8 cellular contexts compared by ENCODE assay signal in the genomic region with DNA sequence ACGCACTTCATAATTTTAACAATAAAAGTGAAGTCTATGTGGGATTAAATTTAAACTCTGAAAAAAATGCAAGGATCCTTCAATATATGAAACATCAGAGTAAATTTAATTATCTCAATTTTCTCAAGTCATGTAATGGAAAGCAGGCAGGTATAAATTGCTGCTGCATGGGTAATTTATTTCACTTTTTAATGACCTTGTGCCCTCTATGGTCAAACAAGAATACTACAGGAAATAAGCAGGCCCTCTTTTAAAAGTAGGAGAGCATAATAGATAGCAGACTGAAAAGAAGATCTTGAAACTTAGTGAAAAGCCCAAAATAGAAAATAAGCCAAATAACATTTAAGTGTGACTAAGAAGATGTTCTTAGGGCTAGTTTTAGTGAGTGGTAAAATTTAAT. TPM values are rescaled to one million over a fixed set of nuclear protein-coding genes. Genes with fewer than 3 reads are reported as not detected.
DNase-seq lines count a peak whose midpoint lies in the region; ATAC-seq and TF ChIP-seq lines count a peak whose summit lies in the region.

No MANE protein-coding gene starts in this region.

- H3K4me3 ChIP-seq in HCT116 (replicated peaks in 1 of 2; ENCODE audit: low read depth in 1 of 2, low read length in 2 of 2) (no peak overlapping the region), stomach (no peak overlapping the region)

- no peaks in the 10 kb centered on the region for H4K20me1 ChIP-seq in HCT116 (ENCODE audit: insufficient read depth)

- H3K79me2 ChIP-seq in HCT116 (ENCODE audit: insufficient read depth, low read length) = no peaks in the 10 kb centered on the region

- H3K27ac ChIP-seq in HCT116 (ENCODE audit: low read depth, low read length) = no peak overlapping the region
- H3K27ac ChIP-seq in stomach = no peak overlapping the region

- H3K36me3 ChIP-seq in HCT116 (ENCODE audit: control insufficient read depth in 1 of 2, insufficient read depth in 2 of 2, low read length in 2 of 2) (no peaks in the 10 kb centered on the region), stomach (no peaks in the 10 kb centered on the region)

- no peak overlapping the region for H3K4me3 Mint-ChIP-seq in activated CD4-positive, alpha-beta T cell treated with anti-CD3 and anti-CD28 coated beads, Interleukin-2, amount 10 ng/mL, durations not matched to agents 24 days and 14 days

- RAD21 ChIA-PET in HCT116 (lab: Charles Lee; ENCODE audit: low non-redundant PET in 1 of 2, low total read pairs in 2 of 2, uncharacterized antibody in 2 of 2, unreplicated experiment in 2 of 2) = no interaction called here

- no peak for TF ChIP-seq EP300 in stomach (IDR thresholded peaks at IDR 0.05)

- no peak overlapping the region for H2AFZ ChIP-seq in HCT116 (ENCODE audit: low read depth, low read length, poor library complexity, severe bottlenecking)

- no peaks in the 10 kb centered on the region for H3K4me1 ChIP-seq in HCT116 (ENCODE audit: control insufficient read depth in 1 of 2, insufficient read depth in 2 of 2, low read length in 2 of 2)
- no peaks in the 10 kb centered on the region for H3K4me1 ChIP-seq in stomach

- 49 to 99% (median 97%) methylated on average over 1 of the region's 1 CpG for WGBS in stomach, 5 donors

- peak; percentile 65 for TF ChIP-seq RAD21 in HCT116 (IDR thresholded peaks at IDR 0.05; ENCODE audit: low read depth)

- CTCF ChIA-PET in HCT116 (lab: Charles Lee) = interaction anchor here (0.6 to 1.2 kb wide), 3 partner anchors 9 to 212 kb away, joined by 3 to 4 read pairs (median 3); no protein-coding TSS in a partner anchor

- intact Hi-C loops in HCT116 (cut with micrococcal nuclease) (loop anchor here (2.0 kb wide), 2 partner anchors 212 to 580 kb away; partner anchors contain the start of gene OLFML3), stomach (cut with DNase I; ENCODE audit: low total_unique reads) (no loop called here)
- intact Hi-C loops in activated CD4-positive, alpha-beta T cell treated with anti-CD3 and anti-CD28 coated beads, Interleukin-2, amount 10 ng/mL, durations not matched to agents 24 days and 14 days (cut with micrococcal nuclease) = loop anchor here (1.0 to 5.0 kb wide), 2 partner anchors 212 to 581 kb away; partner anchors contain the start of gene OLFML3

- no peak overlapping the region for H3K4me2 ChIP-seq in HCT116 (ENCODE audit: low read length)

- no peaks in the 10 kb centered on the region for H3K9me3 ChIP-seq in HCT116 (ENCODE audit: control insufficient read depth in 1 of 2, insufficient read depth in 1 of 2, low read depth in 1 of 2, low read length in 2 of 2)
- H3K9me3 ChIP-seq in stomach = no peaks in the 10 kb centered on the region

- H3K9ac ChIP-seq in HCT116 (ENCODE audit: low read length) = no peak overlapping the region

- DNase-seq in COLO829 (ENCODE audit: low spot score) (peak; percentile 30), HCT116 (ENCODE audit: low read depth, low spot score) (peak; percentile 6), RPMI8226 (peak; percentile 4), kidney tubule cell (ENCODE audit: low spot score) (peak; percentile 24), stomach (no peak)
- DNase-seq in activated CD4-positive, alpha-beta T cell treated with anti-CD3 and anti-CD28 coated beads, Interleukin-2, amount 10 ng/mL, durations not matched to agents 24 days and 14 days = no peak
- no peak for DNase-seq in activated CD4-positive, CD25-positive, alpha-beta regulatory T cell treated with anti-CD3 and anti-CD28 coated beads, Interleukin-2, amount 50 U/mL, for 72 hours

- ATAC-seq in HCT116 = peak; percentile 55; the same call in 1 of the 2 replicates
- no peak for ATAC-seq in GM21447 (IDR thresholded peaks at IDR 0.05; ENCODE audit: unreplicated experiment)

- H3K27ac Mint-ChIP-seq in activated CD4-positive, alpha-beta T cell treated with anti-CD3 and anti-CD28 coated beads, Interleukin-2, amount 10 ng/mL, durations not matched to agents 24 days and 14 days = no peak overlapping the region

- no peaks in the 10 kb centered on the region for H3K27me3 Mint-ChIP-seq in activated CD4-positive, alpha-beta T cell treated with anti-CD3 and anti-CD28 coated beads, Interleukin-2, amount 10 ng/mL, durations not matched to agents 24 days and 14 days

- BruUV-seq in HCT116 (replicated peaks; lab: Mats Ljungman, UMichigan) = no TSS peak

- no peak for TF ChIP-seq POLR2A in HCT116 (IDR thresholded peaks at IDR 0.05; ENCODE audit: borderline replicate concordance, extremely low read depth, insufficient read depth, insufficient read length)
- no peak for TF ChIP-seq POLR2A in stomach (IDR thresholded peaks at IDR 0.05)

- peaks cover 6% of the 10 kb centered on the region for H3K36me3 Mint-ChIP-seq in activated CD4-positive, alpha-beta T cell treated with anti-CD3 and anti-CD28 coated beads, Interleukin-2, amount 10 ng/mL, durations not matched to agents 24 days and 14 days (ENCODE audit: low read depth)

- peak; percentile 23 to 67 (median 51); a peak in 4 of 6 replicates for TF ChIP-seq CTCF in HCT116 (IDR thresholded peaks at IDR 0.05 in 2 of 3, conservative IDR thresholded peaks at IDR 0.05 in 1 of 3; ENCODE audit: borderline replicate concordance in 1 of 3, insufficient read depth in 1 of 3, low read depth in 2 of 3, low read length in 2 of 3)
- peak in 2 of 7 experiments; percentile 12 to 13 for TF ChIP-seq CTCF in stomach (IDR thresholded peaks at IDR 0.05)

- peaks cover 3% of the 10 kb centered on the region for H3K4me1 Mint-ChIP-seq in activated CD4-positive, alpha-beta T cell treated with anti-CD3 and anti-CD28 coated beads, Interleukin-2, amount 10 ng/mL, durations not matched to agents 24 days and 14 days

- H3K9me2 ChIP-seq in HCT116 (ENCODE audit: insufficient read depth) = no peaks in the 10 kb centered on the region

- H3K9me3 Mint-ChIP-seq in activated CD4-positive, alpha-beta T cell treated with anti-CD3 and anti-CD28 coated beads, Interleukin-2, amount 10 ng/mL, durations not matched to agents 24 days and 14 days = no peaks in the 10 kb centered on the region

- H3K27me3 ChIP-seq in HCT116 (ENCODE audit: insufficient read depth, low read length) (no peaks in the 10 kb centered on the region), stomach (no peaks in the 10 kb centered on the region)

- POLR2A ChIA-PET in HCT116 (lab: Charles Lee) = no interaction called here

TF ChIP-seq in HCT116, 20 proteins besides CTCF, POLR2A, EP300 and RAD21 (continues in another document):
- no peak for TF ChIP-seq REST (IDR thresholded peaks at IDR 0.05; ENCODE audit: low read depth)
- no peak for TF ChIP-seq MAX (IDR thresholded peaks at IDR 0.05)
- TF ChIP-seq, protein P1, sequence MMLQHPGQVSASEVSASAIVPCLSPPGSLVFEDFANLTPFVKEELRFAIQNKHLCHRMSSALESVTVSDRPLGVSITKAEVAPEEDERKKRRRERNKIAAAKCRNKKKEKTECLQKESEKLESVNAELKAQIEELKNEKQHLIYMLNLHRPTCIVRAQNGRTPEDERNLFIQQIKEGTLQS (IDR thresholded peaks at IDR 0.05) = no peak
- no peak for TF ChIP-seq FOSL1 (IDR thresholded peaks at IDR 0.05; ENCODE audit: low read depth)
- TF ChIP-seq YY1 (IDR thresholded peaks at IDR 0.05; ENCODE audit: extremely low read depth, insufficient replicate concordance, low read depth, low read length) = no peak
- no peak for TF ChIP-seq SRF (IDR thresholded peaks at IDR 0.05; ENCODE audit: low read depth)
- no peak for TF ChIP-seq ELF1 (IDR thresholded peaks at IDR 0.05; ENCODE audit: borderline replicate concordance, low read depth)
- no peak for TF ChIP-seq TCF7L2 (IDR thresholded peaks at IDR 0.05; ENCODE audit: borderline replicate concordance, extremely low read depth, insufficient read depth, insufficient read length)
- no peak for TF ChIP-seq ZFX (IDR thresholded peaks at IDR 0.05)
- no peak for TF ChIP-seq SP1 (IDR thresholded peaks at IDR 0.05; ENCODE audit: low read depth)
- no peak for TF ChIP-seq ZNF274 (IDR thresholded peaks at IDR 0.05; ENCODE audit: low read depth, low read length)
- TF ChIP-seq EZH2 (IDR thresholded peaks at IDR 0.05) = no peak

RNA-seq across cellular contexts. Expression of gene BCAS2, which starts 22.9 kb away (rescaled TPM):
- total RNA-seq in HCT116 (2021; ENCODE audit: unreplicated experiment) (45.2 TPM), stomach (10 to 100 TPM in 3 of 5 donors, 1 to 10 TPM in 2; 4.3 to 54.8 (median 24.2) TPM)
- 23.7 and 30.2 TPM in 2 replicates for polyA plus RNA-seq in HCT116 (2012)
- 10 to 100 TPM; 34.4 to 43.7 (median 35.4) TPM for polyA plus RNA-seq in stomach
- total RNA-seq in activated CD4-positive, alpha-beta T cell treated with anti-CD3 and anti-CD28 coated beads, Interleukin-2, amount 10 ng/mL, durations not matched to agents 24 days and 14 days = 63.5 and 64.0 TPM in 2 replicates

RNA-seq across cellular contexts. Expression of gene TRIM33, which starts 47.5 kb away (rescaled TPM):
- total RNA-seq in HCT116 (2021; ENCODE audit: unreplicated experiment) = 41.2 TPM
- polyA plus RNA-seq in HCT116 (2012) = 19.7 and 20.4 TPM in 2 replicates
- total RNA-seq in stomach = 100 to 1,000 TPM in 1 of 5 donors, 10 to 100 TPM in 4; 17.1 to 211 (median 68.0) TPM
- polyA plus RNA-seq in stomach = 10 to 100 TPM in 2 of 3 donors, 1 to 10 TPM in 1; 7.2 to 17.3 (median 11.3) TPM
- total RNA-seq in activated CD4-positive, alpha-beta T cell treated with anti-CD3 and anti-CD28 coated beads, Interleukin-2, amount 10 ng/mL, durations not matched to agents 24 days and 14 days = 37.7 and 39.7 TPM in 2 replicates

Comparison
In these comparisons a context has a peak if more than half of its experiments do, and no peak if none do; other contexts are left out.
1. DNase-seq: peak in COLO829 (single experiment), HCT116 (single experiment), RPMI8226 (single experiment) and kidney tubule cell (single experiment); none in stomach (single experiment), activated CD4-positive, alpha-beta T cell treated with anti-CD3 and anti-CD28 coated beads, Interleukin-2, amount 10 ng/mL, durations not matched to agents 24 days and 14 days (single experiment) and activated CD4-positive, CD25-positive, alpha-beta regulatory T cell treated with anti-CD3 and anti-CD28 coated beads, Interleukin-2, amount 50 U/mL, for 72 hours (single experiment).